In the genomic region with DNA sequence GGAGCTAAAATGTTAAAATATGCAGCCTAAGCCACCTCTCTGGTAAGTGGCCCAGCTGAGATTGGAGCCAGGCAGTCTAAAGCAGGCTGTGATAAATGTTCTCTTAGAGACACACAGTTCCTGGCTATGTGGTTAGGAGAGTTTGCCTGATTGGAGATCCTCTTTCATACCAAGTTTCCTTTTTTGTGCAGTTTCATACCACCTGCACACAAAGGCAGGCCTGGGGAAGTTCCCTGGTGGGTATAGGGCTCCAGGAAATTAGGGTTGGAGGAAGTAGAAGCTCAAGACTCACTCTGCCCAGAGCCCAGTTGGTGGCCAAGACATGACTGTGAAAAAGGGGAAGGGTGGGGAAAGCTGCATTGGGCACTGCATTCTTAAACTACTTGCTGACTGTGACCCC, we compare ENCODE assay signal across 8 cellular contexts. TPM values are rescaled to one million over a fixed set of nuclear protein-coding genes. Genes with fewer than 3 reads are reported as not detected.
DNase-seq lines count a peak whose midpoint lies in the region; ATAC-seq and TF ChIP-seq lines count a peak whose summit lies in the region.

No MANE protein-coding gene starts in this region.

- H3K36me3 Mint-ChIP-seq in activated CD4-positive, alpha-beta memory T cell treated with anti-CD3 and anti-CD28 coated beads for 36 hours: no peaks in the 10 kb centered on the region

- H3K4me3 ChIP-seq in Jurkat, Clone E6-1 (ENCODE audit: low read length): no peak overlapping the region
- no peak overlapping the region for H3K4me3 ChIP-seq in esophagus muscularis mucosa

- DNase-seq in CD1c-positive myeloid dendritic cell (ENCODE audit: extremely low spot score): peak; percentile 80
- peak; percentile 43 for DNase-seq in Jurkat, Clone E6-1 (ENCODE audit: low read depth, low spot score)
- DNase-seq in Right ventricle myocardium superior: peak; percentile 39
- DNase-seq in activated CD4-positive, alpha-beta memory T cell treated with anti-CD3 and anti-CD28 coated beads for 36 hours: no peak
- DNase-seq in NCI-H1105 treated with DMSO at 0.1 percent for 48 hours (lab: John Stamatoyannopoulos, UW): no peak
- DNase-seq in esophagus muscularis mucosa (ENCODE audit: extremely low spot score): no peak
- DNase-seq in mesenteric fat pad (ENCODE audit: low spot score): no peak

- no peaks in the 10 kb centered on the region for H3K36me3 ChIP-seq in esophagus muscularis mucosa

- H3K9me3 Mint-ChIP-seq in activated CD4-positive, alpha-beta memory T cell treated with anti-CD3 and anti-CD28 coated beads for 36 hours: no peaks in the 10 kb centered on the region

- no peaks in the 10 kb centered on the region for H3K27me3 Mint-ChIP-seq in activated CD4-positive, alpha-beta memory T cell treated with anti-CD3 and anti-CD28 coated beads for 36 hours

- no peak overlapping the region for H3K27ac ChIP-seq in esophagus muscularis mucosa (replicated peaks in 1 of 4)

- no peak for TF ChIP-seq CTCF in esophagus muscularis mucosa (IDR thresholded peaks at IDR 0.05)

- no peak overlapping the region for H3K4me3 Mint-ChIP-seq in activated CD4-positive, alpha-beta memory T cell treated with anti-CD3 and anti-CD28 coated beads for 36 hours

- TF ChIP-seq POLR2A in esophagus muscularis mucosa (IDR thresholded peaks at IDR 0.05; ENCODE audit: low read depth): no peak

- intact Hi-C loops in Right ventricle myocardium superior (cut with DNase I): no loop called here
- intact Hi-C loops in activated CD4-positive, alpha-beta memory T cell treated with anti-CD3 and anti-CD28 coated beads for 36 hours (cut with micrococcal nuclease): no loop called here
- intact Hi-C loops in esophagus muscularis mucosa (cut with DNase I): no loop called here

- H3K27ac Mint-ChIP-seq in activated CD4-positive, alpha-beta memory T cell treated with anti-CD3 and anti-CD28 coated beads for 36 hours: no peak overlapping the region

- no peaks in the 10 kb centered on the region for H3K4me1 ChIP-seq in esophagus muscularis mucosa

- no peak for TF ChIP-seq EP300 in esophagus muscularis mucosa (IDR thresholded peaks at IDR 0.05)

- ATAC-seq in GM21447 (IDR thresholded peaks at IDR 0.05; ENCODE audit: unreplicated experiment) (peak; percentile 84), Right ventricle myocardium superior (ENCODE audit: poor library complexity) (peak; percentile 74)

- H3K9me3 ChIP-seq in esophagus muscularis mucosa: no peaks in the 10 kb centered on the region

- H3K4me1 Mint-ChIP-seq in activated CD4-positive, alpha-beta memory T cell treated with anti-CD3 and anti-CD28 coated beads for 36 hours (ENCODE audit: low read depth): peaks cover 11% of the 10 kb centered on the region

- CTCF ChIA-PET in activated CD4-positive, alpha-beta memory T cell treated with anti-CD3 and anti-CD28 coated beads for 36 hours (lab: Charles Lee): interaction anchor here (1.0 kb wide), 1 partner anchor 28 kb away, joined by 3 read pairs; no protein-coding TSS in a partner anchor

- POLR2A ChIA-PET in activated CD4-positive, alpha-beta memory T cell treated with anti-CD3 and anti-CD28 coated beads for 36 hours (lab: Charles Lee): no interaction called here

- H3K27me3 ChIP-seq in esophagus muscularis mucosa: no peaks in the 10 kb centered on the region

RNA-seq across cellular contexts. Expression of gene CYBB, which starts 16.9 kb away (rescaled TPM):
- polyA plus RNA-seq in Jurkat, Clone E6-1 (2012; ENCODE audit: insufficient read depth, insufficient read length): not detected
- total RNA-seq in Right ventricle myocardium superior (28.8 TPM), esophagus muscularis mucosa (10 to 100 TPM; 11.4 to 24.5 (median 14.0) TPM), mesenteric fat pad (77.0 TPM)
- total RNA-seq in activated CD4-positive, alpha-beta memory T cell treated with anti-CD3 and anti-CD28 coated beads for 36 hours: not detected

RNA-seq across cellular contexts. Expression of gene DYNLT3, which starts 50.6 kb away (rescaled TPM):
- polyA plus RNA-seq in Jurkat, Clone E6-1 (2012; ENCODE audit: insufficient read depth, insufficient read length): not detected
- total RNA-seq in Right ventricle myocardium superior (13.6 TPM), esophagus muscularis mucosa (10 to 100 TPM; 37.7 to 55.7 (median 49.9) TPM), mesenteric fat pad (30.0 TPM)
- 10 to 100 TPM; 27.2 to 27.7 TPM for total RNA-seq in activated CD4-positive, alpha-beta memory T cell treated with anti-CD3 and anti-CD28 coated beads for 36 hours

Comparison
In these comparisons a context has a peak if more than half of its experiments do, and no peak if none do; other contexts are left out.
1. DNase-seq: peak in CD1c-positive myeloid dendritic cell (single experiment), Jurkat, Clone E6-1 (single experiment) and Right ventricle myocardium superior (single experiment); none in activated CD4-positive, alpha-beta memory T cell treated with anti-CD3 and anti-CD28 coated beads for 36 hours (single experiment), NCI-H1105 treated with DMSO at 0.1 percent for 48 hours (single experiment), esophagus muscularis mucosa (single experiment) and mesenteric fat pad (single experiment).
2. RNA of gene CYBB, which starts 16.9 kb away (total RNA-seq): 77.0 TPM in mesenteric fat pad (single experiment), 28.8 TPM in Right ventricle myocardium superior (single experiment) and 11.4 to 24.5 TPM in esophagus muscularis mucosa; not detected in activated CD4-positive, alpha-beta memory T cell treated with anti-CD3 and anti-CD28 coated beads for 36 hours; every median in the first group is over 10 times any median in the second.